ENCODE assay signal across 8 cellular contexts in genomic region chr12:42590324-42590934, GRCh38. TPM values are rescaled to one million over a fixed set of nuclear protein-coding genes. Genes with fewer than 3 reads are reported as not detected.
DNase-seq lines count a peak whose midpoint lies in the region; ATAC-seq, FAIRE-seq and TF ChIP-seq lines count a peak whose summit lies in the region.

No MANE protein-coding gene starts in this region.

- peak; percentile 11 for ATAC-seq in foreskin keratinocyte

- H3K36me3 ChIP-seq in osteoblast (ENCODE audit: insufficient read depth, low read length): peaks cover 5% of the 10 kb centered on the region

- H3K27me3 ChIP-seq in foreskin keratinocyte (peaks cover 3% of the 10 kb centered on the region), osteoblast (ENCODE audit: insufficient read depth, low read length) (peaks cover 23% of the 10 kb centered on the region)

- no peaks in the 10 kb centered on the region for H3K9me3 ChIP-seq in osteoblast (ENCODE audit: low read depth, low read length)

- peaks cover 25% of the 10 kb centered on the region for H4K20me1 ChIP-seq in osteoblast (ENCODE audit: insufficient read depth, low read length)

- TF ChIP-seq CTCF in AG10803 (conservative IDR thresholded peaks at IDR 0.05; ENCODE audit: low read length) (no peak), HFF-Myc (IDR thresholded peaks at IDR 0.05; ENCODE audit: low read depth, low read length, missing control alignments) (no peak), WI38 (IDR thresholded peaks at IDR 0.05; ENCODE audit: low read depth, low read length) (no peak), foreskin keratinocyte (conservative IDR thresholded peaks at IDR 0.05) (peak; percentile 26), osteoblast (IDR thresholded peaks at IDR 0.05; ENCODE audit: extremely low read depth, low read depth, low read length) (no peak)

- TF ChIP-seq POLR2A in GM12891 (IDR thresholded peaks at IDR 0.05; ENCODE audit: low read depth, low read length): no peak

- H3K27ac ChIP-seq in foreskin keratinocyte: no peak overlapping the region
- H3K27ac ChIP-seq in osteoblast (ENCODE audit: low read depth, low read length): peak overlapping the region; percentile 49

- DNase-seq in AG10803 (ENCODE audit: low read depth) (no peak), HFF-Myc (ENCODE audit: extremely low read depth, low read depth) (no peak), foreskin keratinocyte (no peak), osteoblast (ENCODE audit: insufficient read length, low spot score, missing footprints) (peak; percentile 73), SHP77 (lab: John Stamatoyannopoulos, UW) (no peak), GM12891 (ENCODE audit: insufficient read length, low spot score) (no peak), NCI-H2227 treated with DMSO at 0.1 percent for 48 hours (lab: John Stamatoyannopoulos, UW) (no peak)

- peak overlapping the region; percentile 97 for H2AFZ ChIP-seq in osteoblast (ENCODE audit: low read length)

- H3K4me1 ChIP-seq in foreskin keratinocyte (no peaks in the 10 kb centered on the region), osteoblast (ENCODE audit: insufficient read depth, low read length) (peaks cover 30% of the 10 kb centered on the region)

- peak overlapping the region; percentile 98 for H3K4me2 ChIP-seq in osteoblast (ENCODE audit: insufficient read depth, low read length)

- peak overlapping the region; percentile 39 for H3K4me3 ChIP-seq in AG10803 (ENCODE audit: low read length)
- peak overlapping the region; percentile 48 for H3K4me3 ChIP-seq in HFF-Myc (replicated peaks; ENCODE audit: low read depth, low read length)
- peak overlapping the region; percentile 97 for H3K4me3 ChIP-seq in WI38 (ENCODE audit: low read depth, low read length)
- peak overlapping the region; percentile 93 for H3K4me3 ChIP-seq in osteoblast (ENCODE audit: insufficient read depth, low read length)

- FAIRE-seq in GM12891 (lab: Jason Lieb, UNC): no peak

- H3K79me2 ChIP-seq in osteoblast (ENCODE audit: insufficient read depth, low read length): peaks cover 36% of the 10 kb centered on the region

TF ChIP-seq in GM12891, 5 proteins besides CTCF, POLR2A, EP300 and RAD21:
- no peak for TF ChIP-seq TAF1 (IDR thresholded peaks at IDR 0.05; ENCODE audit: low read depth, low read length)
- TF ChIP-seq POLR2AphosphoS5 (IDR thresholded peaks at IDR 0.05; ENCODE audit: low read depth, low read length): no peak
- no peak for TF ChIP-seq SPI1 (IDR thresholded peaks at IDR 0.05; ENCODE audit: low read depth, low read length)
- TF ChIP-seq POU2F2 (IDR thresholded peaks at IDR 0.05; ENCODE audit: low read depth, low read length): no peak
- no peak for TF ChIP-seq PAX5 (IDR thresholded peaks at IDR 0.05; ENCODE audit: insufficient read depth, low read length, severe bottlenecking)
TF ChIP-seq in GM12891: peak in this region for 0.

RNA-seq across cellular contexts. Expression of gene PRICKLE1, which starts 0.9 kb away (rescaled TPM):
- total RNA-seq in foreskin keratinocyte (6.2 and 6.9 TPM in 2 replicates), osteoblast (13.0 and 14.7 TPM in 2 replicates)
- polyA plus RNA-seq in foreskin keratinocyte: 2.0 and 2.2 TPM in 2 replicates
- polyA plus RNA-seq in GM12891 (2012; ENCODE audit: low read depth, missing spikeins): 0.46 TPM

Comparison
In these comparisons a context has a peak if more than half of its experiments do, and no peak if none do; other contexts are left out.
1. H3K4me3 ChIP-seq: peak in every context shown above with its lines; median percentile 97 in WI38; 93 in osteoblast; 48 in HFF-Myc; 39 in AG10803.